ENCODE assay signal across 1 cellular context in the genomic region with DNA sequence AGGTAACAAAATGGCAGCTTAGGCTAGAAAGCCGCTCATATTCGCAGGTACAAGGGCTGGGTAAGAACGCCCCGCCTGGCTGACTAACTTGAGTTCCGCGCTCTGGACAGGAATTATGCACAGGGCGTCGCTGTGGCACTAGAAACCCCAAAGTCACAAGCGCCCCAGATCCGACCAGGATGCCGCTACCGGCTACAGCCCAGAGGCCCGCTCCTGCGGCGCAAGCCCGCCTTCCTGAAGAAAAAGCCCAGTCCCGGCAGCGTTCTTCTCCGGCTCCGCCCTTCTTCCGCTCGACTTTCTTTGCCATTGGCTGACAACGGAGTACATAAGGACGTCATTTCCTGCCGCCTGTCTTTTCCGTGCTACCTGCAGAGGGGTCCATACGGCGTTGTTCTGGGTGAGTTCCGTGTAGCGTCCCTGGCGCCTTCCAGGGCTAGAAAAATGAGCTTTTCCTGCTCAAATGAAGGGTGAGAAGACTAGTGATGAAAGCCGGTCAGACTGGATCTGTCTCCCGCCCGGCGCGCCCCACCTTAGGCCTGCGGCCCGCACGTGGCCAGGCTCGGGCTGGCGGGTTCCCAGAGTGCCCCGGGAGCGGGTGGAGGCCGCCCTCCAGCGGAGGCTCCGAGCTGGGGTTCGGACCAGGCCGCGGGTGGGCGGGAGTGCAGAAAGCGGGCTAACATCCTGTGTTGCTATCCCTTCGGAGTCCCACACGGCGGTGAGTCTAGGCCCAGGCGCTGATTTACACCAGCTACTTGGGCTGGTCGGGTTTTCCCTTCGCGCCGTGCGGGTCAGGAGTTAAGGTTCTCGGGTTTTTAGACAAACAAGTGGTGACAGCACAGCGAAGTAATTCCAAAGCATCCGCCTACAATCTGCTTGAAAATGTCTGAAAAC.
TF ChIP-seq lines count a peak whose summit lies in the region.

RPSA (plus strand) TSS at position 353 of the 891 bp plus-strand sequence. CDS start 934 bp downstream, outside the sequence.

TF ChIP-seq in HepG2, 621 proteins besides CTCF, POLR2A, EP300 and RAD21 (continued from another document and continues in another):
- TF ChIP-seq FOXJ3 (CRISPR knock-in tag; IDR thresholded peaks at IDR 0.05; ENCODE audit: borderline replicate concordance): peak; percentile 23; the same call in 1 of the 2 replicates
- peak; percentile 30; the same call in 1 of the 2 replicates for TF ChIP-seq IRX3 (CRISPR knock-in tag; IDR thresholded peaks at IDR 0.05; ENCODE audit: borderline replicate concordance, low read depth)
- TF ChIP-seq IKZF4 (CRISPR knock-in tag; IDR thresholded peaks at IDR 0.05; ENCODE audit: borderline replicate concordance, low read depth, not compliant biosample characterization): peak; percentile 37
- TF ChIP-seq, protein P1, sequence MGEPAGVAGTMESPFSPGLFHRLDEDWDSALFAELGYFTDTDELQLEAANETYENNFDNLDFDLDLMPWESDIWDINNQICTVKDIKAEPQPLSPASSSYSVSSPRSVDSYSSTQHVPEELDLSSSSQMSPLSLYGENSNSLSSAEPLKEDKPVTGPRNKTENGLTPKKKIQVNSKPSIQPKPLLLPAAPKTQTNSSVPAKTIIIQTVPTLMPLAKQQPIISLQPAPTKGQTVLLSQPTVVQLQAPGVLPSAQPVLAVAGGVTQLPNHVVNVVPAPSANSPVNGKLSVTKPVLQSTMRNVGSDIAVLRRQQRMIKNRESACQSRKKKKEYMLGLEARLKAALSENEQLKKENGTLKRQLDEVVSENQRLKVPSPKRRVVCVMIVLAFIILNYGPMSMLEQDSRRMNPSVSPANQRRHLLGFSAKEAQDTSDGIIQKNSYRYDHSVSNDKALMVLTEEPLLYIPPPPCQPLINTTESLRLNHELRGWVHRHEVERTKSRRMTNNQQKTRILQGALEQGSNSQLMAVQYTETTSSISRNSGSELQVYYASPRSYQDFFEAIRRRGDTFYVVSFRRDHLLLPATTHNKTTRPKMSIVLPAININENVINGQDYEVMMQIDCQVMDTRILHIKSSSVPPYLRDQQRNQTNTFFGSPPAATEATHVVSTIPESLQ (CRISPR knock-in tag; conservative IDR thresholded peaks at IDR 0.05): 0 out of 2 replicates have a peak, but pooled peaks have one; percentile 76
- no peak for TF ChIP-seq ZNF557 (CRISPR knock-in tag; IDR thresholded peaks at IDR 0.05)
- TF ChIP-seq SMAD9 (CRISPR knock-in tag; IDR thresholded peaks at IDR 0.05): 0 out of 2 replicates have a peak, but pooled peaks have one; percentile 16
- no peak for TF ChIP-seq SP5 (CRISPR knock-in tag; IDR thresholded peaks at IDR 0.05; ENCODE audit: borderline replicate concordance, low read depth)
- TF ChIP-seq, protein P2, sequence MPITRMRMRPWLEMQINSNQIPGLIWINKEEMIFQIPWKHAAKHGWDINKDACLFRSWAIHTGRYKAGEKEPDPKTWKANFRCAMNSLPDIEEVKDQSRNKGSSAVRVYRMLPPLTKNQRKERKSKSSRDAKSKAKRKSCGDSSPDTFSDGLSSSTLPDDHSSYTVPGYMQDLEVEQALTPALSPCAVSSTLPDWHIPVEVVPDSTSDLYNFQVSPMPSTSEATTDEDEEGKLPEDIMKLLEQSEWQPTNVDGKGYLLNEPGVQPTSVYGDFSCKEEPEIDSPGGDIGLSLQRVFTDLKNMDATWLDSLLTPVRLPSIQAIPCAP (CRISPR knock-in tag; IDR thresholded peaks at IDR 0.05; ENCODE audit: low read depth): 0 out of 2 replicates have a peak, but pooled peaks have one; percentile 33
- no peak; the same call in 1 of the 2 replicates for TF ChIP-seq ZNF136 (CRISPR knock-in tag; IDR thresholded peaks at IDR 0.05; ENCODE audit: low read depth)
- no peak for TF ChIP-seq MIXL1 (CRISPR knock-in tag; IDR thresholded peaks at IDR 0.05)
- TF ChIP-seq ZNF160 (CRISPR knock-in tag; IDR thresholded peaks at IDR 0.05): peak; percentile 76; the same call in 1 of the 2 replicates
- TF ChIP-seq CAMTA2 (CRISPR knock-in tag; IDR thresholded peaks at IDR 0.05; ENCODE audit: borderline replicate concordance): 0 out of 2 replicates have a peak, but pooled peaks have one; percentile 2
- 0 out of 2 replicates have a peak, but pooled peaks have one; percentile 51 for TF ChIP-seq ZNF773 (CRISPR knock-in tag; IDR thresholded peaks at IDR 0.05; ENCODE audit: borderline replicate concordance)
- no peak for TF ChIP-seq ZNF646 (CRISPR knock-in tag; IDR thresholded peaks at IDR 0.05)
- 0 out of 2 replicates have a peak, but pooled peaks have one; percentile 19 for TF ChIP-seq CBX5 (CRISPR knock-in tag; IDR thresholded peaks at IDR 0.05; ENCODE audit: borderline replicate concordance)
- no peak; the same call in 1 of the 2 replicates for TF ChIP-seq KDM5A (IDR thresholded peaks at IDR 0.05; ENCODE audit: borderline replicate concordance, low read length)
- TF ChIP-seq NFE2L2 (IDR thresholded peaks at IDR 0.05; ENCODE audit: low read length): no peak
- TF ChIP-seq ZNF781 (CRISPR knock-in tag; IDR thresholded peaks at IDR 0.05; ENCODE audit: borderline replicate concordance, not compliant biosample characterization): peak; percentile 91
- TF ChIP-seq ZNF605 (CRISPR knock-in tag; IDR thresholded peaks at IDR 0.05): peak; percentile 93
- TF ChIP-seq NKX3-1 (CRISPR knock-in tag; IDR thresholded peaks at IDR 0.05): peak; percentile 80; the same call in 1 of the 2 replicates
- TF ChIP-seq ZNF251 (CRISPR knock-in tag; IDR thresholded peaks at IDR 0.05): no peak
- TF ChIP-seq ZNF496 (CRISPR knock-in tag; IDR thresholded peaks at IDR 0.05; ENCODE audit: insufficient replicate concordance): no peak
- no peak for TF ChIP-seq ZNF660 (CRISPR knock-in tag; IDR thresholded peaks at IDR 0.05; ENCODE audit: borderline replicate concordance, low read depth)
- TF ChIP-seq BCL3 (CRISPR knock-in tag; IDR thresholded peaks at IDR 0.05): 0 out of 2 replicates have a peak, but pooled peaks have one; percentile 80
- TF ChIP-seq, protein P3, sequence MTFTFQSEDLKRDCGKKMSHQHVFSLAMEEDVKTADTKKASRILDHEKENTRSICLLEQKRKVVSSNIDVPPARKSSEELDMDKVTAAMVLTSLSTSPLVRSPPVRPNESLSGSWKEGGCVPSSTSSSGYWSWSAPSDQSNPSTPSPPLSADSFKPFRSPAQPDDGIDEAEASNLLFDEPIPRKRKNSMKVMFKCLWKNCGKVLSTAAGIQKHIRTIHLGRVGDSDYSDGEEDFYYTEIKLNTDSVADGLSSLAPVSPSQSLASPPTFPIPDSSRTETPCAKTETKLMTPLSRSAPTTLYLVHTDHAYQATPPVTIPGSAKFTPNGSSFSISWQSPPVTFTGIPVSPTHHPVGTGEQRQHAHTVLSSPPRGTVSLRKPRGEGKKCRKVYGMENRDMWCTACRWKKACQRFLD (CRISPR knock-in tag; IDR thresholded peaks at IDR 0.05; ENCODE audit: borderline replicate concordance): peak; percentile 69; the same call in 1 of the 2 replicates
- TF ChIP-seq, protein P4, sequence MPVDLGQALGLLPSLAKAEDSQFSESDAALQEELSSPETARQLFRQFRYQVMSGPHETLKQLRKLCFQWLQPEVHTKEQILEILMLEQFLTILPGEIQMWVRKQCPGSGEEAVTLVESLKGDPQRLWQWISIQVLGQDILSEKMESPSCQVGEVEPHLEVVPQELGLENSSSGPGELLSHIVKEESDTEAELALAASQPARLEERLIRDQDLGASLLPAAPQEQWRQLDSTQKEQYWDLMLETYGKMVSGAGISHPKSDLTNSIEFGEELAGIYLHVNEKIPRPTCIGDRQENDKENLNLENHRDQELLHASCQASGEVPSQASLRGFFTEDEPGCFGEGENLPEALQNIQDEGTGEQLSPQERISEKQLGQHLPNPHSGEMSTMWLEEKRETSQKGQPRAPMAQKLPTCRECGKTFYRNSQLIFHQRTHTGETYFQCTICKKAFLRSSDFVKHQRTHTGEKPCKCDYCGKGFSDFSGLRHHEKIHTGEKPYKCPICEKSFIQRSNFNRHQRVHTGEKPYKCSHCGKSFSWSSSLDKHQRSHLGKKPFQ (CRISPR knock-in tag; IDR thresholded peaks at IDR 0.05; ENCODE audit: insufficient replicate concordance): peak; percentile 66
- TF ChIP-seq ZNF432 (CRISPR knock-in tag; IDR thresholded peaks at IDR 0.05; ENCODE audit: borderline replicate concordance): no peak
- TF ChIP-seq, protein P5, sequence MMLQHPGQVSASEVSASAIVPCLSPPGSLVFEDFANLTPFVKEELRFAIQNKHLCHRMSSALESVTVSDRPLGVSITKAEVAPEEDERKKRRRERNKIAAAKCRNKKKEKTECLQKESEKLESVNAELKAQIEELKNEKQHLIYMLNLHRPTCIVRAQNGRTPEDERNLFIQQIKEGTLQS (CRISPR knock-in tag; IDR thresholded peaks at IDR 0.05): peak; percentile 59
- TF ChIP-seq ZKSCAN5 (CRISPR knock-in tag; IDR thresholded peaks at IDR 0.05): peak; percentile 25; the same call in 1 of the 2 replicates
- no peak; the same call in 1 of the 2 replicates for TF ChIP-seq REL (CRISPR knock-in tag; conservative IDR thresholded peaks at IDR 0.05)
- no peak for TF ChIP-seq MBNL3 (CRISPR knock-in tag; conservative IDR thresholded peaks at IDR 0.05)
- no peak; the same call in none of the 2 replicates for TF ChIP-seq PITX1 (CRISPR knock-in tag; IDR thresholded peaks at IDR 0.05)
- peak; percentile 70; the same call in 1 of the 2 replicates for TF ChIP-seq RXRA (CRISPR knock-in tag; IDR thresholded peaks at IDR 0.05)
- TF ChIP-seq CENPBD1 (CRISPR knock-in tag; IDR thresholded peaks at IDR 0.05; ENCODE audit: borderline replicate concordance, low read depth): no peak
- peak; percentile 79 for TF ChIP-seq DBP (CRISPR knock-in tag; IDR thresholded peaks at IDR 0.05; ENCODE audit: not compliant biosample characterization)
- no peak; the same call in 1 of the 2 replicates for TF ChIP-seq TMF1 (CRISPR knock-in tag; IDR thresholded peaks at IDR 0.05; ENCODE audit: low read depth)
- TF ChIP-seq ADNP (CRISPR knock-in tag; IDR thresholded peaks at IDR 0.05): no peak
- 0 out of 2 replicates have a peak, but pooled peaks have one; percentile 56 for TF ChIP-seq ZNF879 (CRISPR knock-in tag; IDR thresholded peaks at IDR 0.05)
- TF ChIP-seq IKZF1 (IDR thresholded peaks at IDR 0.05): no peak
